In the genomic region with DNA sequence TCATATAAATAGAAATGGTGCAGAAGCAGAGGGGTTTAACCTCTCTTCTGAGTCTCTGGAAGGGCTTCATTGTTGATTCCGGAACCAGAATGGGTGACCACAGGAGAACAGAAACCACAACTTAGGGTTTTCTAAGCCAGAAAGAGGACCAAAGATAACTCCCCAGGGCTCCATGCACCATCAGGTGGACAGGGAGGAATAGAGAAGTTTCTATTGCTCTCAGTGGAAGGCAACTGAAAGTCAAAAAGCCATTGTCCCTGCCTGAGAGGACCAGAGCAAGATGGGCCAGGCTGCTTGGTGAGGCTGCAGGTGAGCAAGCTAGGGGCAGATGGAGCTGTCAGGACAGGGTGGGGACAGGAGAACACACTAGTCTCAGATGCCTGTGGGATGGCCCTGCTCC, we compare ENCODE assay signal across 28 cellular contexts. TPM values are rescaled to one million over a fixed set of nuclear protein-coding genes. Genes with fewer than 3 reads are reported as not detected.
"Had no signal": no experiment of that assay in that cellular context is flagged by ENCODE, and none has a peak within 500 bp of the region (broad histone marks: within the 10 kb centered on the region; RNA-seq: fewer than 3 reads in every experiment).

No MANE protein-coding gene starts in this region.

- H3K27me3 ChIP-seq: cardiac muscle cell had no signal

- H3K9ac ChIP-seq: KMS-11 had no signal

- H3K4me2 ChIP-seq: KMS-11, PC-9 had no signal

- H2AFZ ChIP-seq: PC-9 had no signal

- DNase-seq: activated CD4-positive, alpha-beta memory T cell treated with anti-CD3 and anti-CD28 coated beads for 36 hours; activated CD4-positive, alpha-beta T cell treated with anti-CD3 and anti-CD28 coated beads, Interleukin-2, amount 10 ng/mL, durations not matched to agents 7 days and 5 days; activated CD4-positive, CD25-positive, alpha-beta regulatory T cell; activated gamma-delta T cell; activated naive CD4-positive, alpha-beta T cell treated with anti-CD3 and anti-CD28 coated beads for 36 hours; activated T-cell treated with anti-CD3 and anti-CD28 coated beads for 4 hours; activated T-cell treated with anti-CD3 and anti-CD28 coated beads, Interleukin-2, amount 50 U/mL, for 48 hours; amygdala; NCI-H1092; NCI-H1417; NCI-H1694; NCI-H2029; NCI-H2107; NCI-H2171 treated with DMSO at 0.1 percent for 48 hours; NCI-H226; NCI-H510A; NCI-H69; PC-9; SIG-M5; T-helper 1 cell had no signal

- H3K4me3 ChIP-seq: cardiac muscle cell, PC-9 had no signal

- H3K27ac ChIP-seq: cardiac muscle cell, KMS-11, PC-9, VCaP had no signal

- H3K36me3 ChIP-seq: cardiac muscle cell had no signal

RNA-seq across cellular contexts. Expression of gene NPS, which starts 14.6 kb away (rescaled TPM):
- total RNA-seq: activated CD4-positive, alpha-beta memory T cell treated with anti-CD3 and anti-CD28 coated beads for 36 hours; activated CD4-positive, alpha-beta T cell treated with anti-CD3 and anti-CD28 coated beads, Interleukin-2, amount 10 ng/mL, durations not matched to agents 7 days and 5 days; activated CD8-positive, alpha-beta memory T cell treated with anti-CD3 and anti-CD28 coated beads for 36 hours; activated naive CD4-positive, alpha-beta T cell treated with anti-CD3 and anti-CD28 coated beads for 36 hours; activated T-helper 17 cell treated with anti-CD3 and anti-CD28 coated beads, Interleukin-2, amount 50 U/mL, for 72 hours; astrocyte; cardiac muscle cell; MCF 10A; PC-9; T-helper 2 cell treated with Interferon-gamma antibody and Interleukin-4, amounts not matched to agents 100 ng/mL and 5 ng/mL, for 36 hours had no signal
